ENCODE assay signal across 10 cellular contexts in the genomic region with DNA sequence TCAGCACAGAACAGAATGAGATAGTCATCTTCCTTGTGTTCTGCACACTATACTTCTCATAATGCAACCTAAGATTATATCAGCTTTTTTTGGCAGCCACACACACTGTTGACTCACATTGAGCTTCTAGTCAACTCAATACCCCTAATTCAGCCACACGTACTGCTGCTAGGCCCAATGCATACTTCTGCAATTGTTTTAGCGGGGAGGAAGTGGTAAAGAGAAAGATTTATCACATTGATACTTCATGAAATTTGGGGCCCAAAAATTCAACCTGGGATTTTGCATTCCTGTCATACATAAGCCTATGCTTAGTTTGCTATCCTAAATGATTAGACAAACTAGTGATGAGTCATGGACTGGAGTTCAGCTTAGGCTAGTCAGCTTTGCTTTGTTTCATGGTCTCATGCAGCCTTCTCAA. TPM values are rescaled to one million over a fixed set of nuclear protein-coding genes. Genes with fewer than 3 reads are reported as not detected.
A peak's percentile ranks its signal among the peaks of the same experiment; 100 is the strongest.
DNase-seq lines count a peak whose midpoint lies in the region; ATAC-seq and TF ChIP-seq lines count a peak whose summit lies in the region.
"Had no signal": no experiment of that assay in that cellular context is flagged by ENCODE, and none has a peak within 500 bp of the region (broad histone marks: within the 10 kb centered on the region; RNA-seq: fewer than 3 reads in every experiment).

No MANE protein-coding gene starts in this region.

- no peak for TF ChIP-seq POLR2A in NB4 (IDR thresholded peaks at IDR 0.05; ENCODE audit: extremely low read depth, insufficient read length)

- no peaks in the 10 kb centered on the region for H3K9me3 ChIP-seq in CD4-positive, alpha-beta T cell (ENCODE audit: control insufficient read depth, low read length)

- DNase-seq in activated CD4-positive, alpha-beta T cell treated with anti-CD3 and anti-CD28 coated beads for 36 hours = peak; percentile 62
- DNase-seq in activated CD4-positive, alpha-beta T cell treated with anti-CD3 and anti-CD28 coated beads, Interleukin-2, amount 50 U/mL, for 4 hours = no peak
- DNase-seq in NB4 (ENCODE audit: low read depth) (peak; percentile 71), astrocyte of the hippocampus (ENCODE audit: low read depth, low spot score) (peak; percentile 55), renal cortical epithelial cell (ENCODE audit: low read depth) (peak; percentile 72)
- DNase-seq in CD4-positive, alpha-beta T cell = no peak
- DNase-seq: nucleus accumbens had no signal

- peak; percentile 96 for ATAC-seq in activated CD4-positive, alpha-beta T cell treated with anti-CD3 and anti-CD28 coated beads for 36 hours
- no peak for ATAC-seq in CD4-positive, alpha-beta T cell (ENCODE audit: poor library complexity)
- no peak for ATAC-seq in HG03565 (IDR thresholded peaks at IDR 0.05; ENCODE audit: unreplicated experiment)
- ATAC-seq in GM18907 (IDR thresholded peaks at IDR 0.05; ENCODE audit: unreplicated experiment) = no peak

- H3K4me3 ChIP-seq in NB4 (ENCODE audit: low read depth, low read length) = no peak overlapping the region

- no peak overlapping the region for H3K4me3 Mint-ChIP-seq in activated CD4-positive, alpha-beta T cell treated with anti-CD3 and anti-CD28 coated beads for 36 hours
- H3K4me3 Mint-ChIP-seq in CD4-positive, alpha-beta T cell = no peak overlapping the region

- H3K27ac Mint-ChIP-seq in activated CD4-positive, alpha-beta T cell treated with anti-CD3 and anti-CD28 coated beads for 36 hours = peak overlapping the region; percentile 35
- H3K27ac Mint-ChIP-seq in CD4-positive, alpha-beta T cell = no peak overlapping the region

- CTCF ChIA-PET in activated CD4-positive, alpha-beta T cell treated with anti-CD3 and anti-CD28 coated beads for 36 hours (lab: Charles Lee) = interaction anchor here (0.6 to 1.4 kb wide), 2 partner anchors 16 to 197 kb away, joined by 3 to 4 read pairs; no protein-coding TSS in a partner anchor
- CTCF ChIA-PET in CD4-positive, alpha-beta T cell (lab: Charles Lee) = interaction anchor here (0.6 kb wide), 1 partner anchor 49 kb away, joined by 3 read pairs; no protein-coding TSS in a partner anchor

- no peaks in the 10 kb centered on the region for H3K27me3 ChIP-seq in CD4-positive, alpha-beta T cell (ENCODE audit: control insufficient read depth, insufficient read depth, low read length)

- POLR2A ChIA-PET in activated CD4-positive, alpha-beta T cell treated with anti-CD3 and anti-CD28 coated beads for 36 hours (lab: Charles Lee) = interaction anchor here (0.6 to 1.0 kb wide), 7 partner anchors 10 to 214 kb away, joined by 3 to 4 read pairs (median 3); partner anchors contain the start of gene ADORA2A
- POLR2A ChIA-PET in CD4-positive, alpha-beta T cell (lab: Charles Lee) = no interaction called here

- no peak for TF ChIP-seq CTCF in NB4 (IDR thresholded peaks at IDR 0.05; ENCODE audit: low read depth, low read length)
- TF ChIP-seq CTCF in CD4-positive, alpha-beta T cell (IDR thresholded peaks at IDR 0.05) = no peak

- H3K27ac ChIP-seq in CD4-positive, alpha-beta T cell (ENCODE audit: low read depth, low read length) = no peak overlapping the region

- peaks cover 26% of the 10 kb centered on the region for H3K4me1 Mint-ChIP-seq in activated CD4-positive, alpha-beta T cell treated with anti-CD3 and anti-CD28 coated beads for 36 hours
- no peaks in the 10 kb centered on the region for H3K4me1 Mint-ChIP-seq in CD4-positive, alpha-beta T cell (ENCODE audit: low read depth)

- H3K27me3 Mint-ChIP-seq in activated CD4-positive, alpha-beta T cell treated with anti-CD3 and anti-CD28 coated beads for 36 hours = no peaks in the 10 kb centered on the region
- no peaks in the 10 kb centered on the region for H3K27me3 Mint-ChIP-seq in CD4-positive, alpha-beta T cell

- no peaks in the 10 kb centered on the region for H3K9me3 Mint-ChIP-seq in activated CD4-positive, alpha-beta T cell treated with anti-CD3 and anti-CD28 coated beads for 36 hours (ENCODE audit: low read depth)
- no peaks in the 10 kb centered on the region for H3K9me3 Mint-ChIP-seq in CD4-positive, alpha-beta T cell

- no peaks in the 10 kb centered on the region for H3K36me3 Mint-ChIP-seq in activated CD4-positive, alpha-beta T cell treated with anti-CD3 and anti-CD28 coated beads for 36 hours (ENCODE audit: low read depth)
- H3K36me3 Mint-ChIP-seq in CD4-positive, alpha-beta T cell (ENCODE audit: low read depth) = no peaks in the 10 kb centered on the region

- intact Hi-C loops in activated CD4-positive, alpha-beta T cell treated with anti-CD3 and anti-CD28 coated beads for 36 hours (cut with DNase I, micrococcal nuclease) = loop anchor here (1.0 to 5.0 kb wide), 5 partner anchors 52 to 214 kb away; partner anchors contain the start of genes ADORA2A (in 2 of the 2) and SPECC1L (in 2 of the 2)
- intact Hi-C loops in CD4-positive, alpha-beta T cell (cut with DNase I, micrococcal nuclease) = loop anchor here in 1 of 2 experiments (5.0 kb wide), 1 partner anchor 64 kb away; no protein-coding TSS in a partner anchor

RNA-seq across cellular contexts. Expression of gene UPB1, which starts 8.6 kb away (rescaled TPM):
- under 1 TPM; 0.16 to 0.28 TPM for total RNA-seq in activated CD4-positive, alpha-beta T cell treated with anti-CD3 and anti-CD28 coated beads for 36 hours
- total RNA-seq in renal cortical epithelial cell = not detected in 2 replicates
- 1 to 10 TPM; 2.7 to 3.7 TPM for total RNA-seq in CD4-positive, alpha-beta T cell
- total RNA-seq: activated CD8-positive, alpha-beta memory T cell treated with anti-CD3 and anti-CD28 coated beads for 36 hours had no signal

RNA-seq across cellular contexts. Expression of gene ADORA2A, which starts 59.1 kb away (rescaled TPM):
- total RNA-seq in activated CD4-positive, alpha-beta T cell treated with anti-CD3 and anti-CD28 coated beads for 36 hours = 10 to 100 TPM; 30.6 to 31.3 TPM
- total RNA-seq in renal cortical epithelial cell = 0.17 and 0.80 TPM in 2 replicates
- total RNA-seq in CD4-positive, alpha-beta T cell = 10 to 100 TPM; 15.5 to 16.4 TPM

Comparison
In these comparisons a context has a peak if more than half of its experiments do, and no peak if none do; other contexts are left out.
1. DNase-seq: peak in activated CD4-positive, alpha-beta T cell treated with anti-CD3 and anti-CD28 coated beads for 36 hours (single experiment), NB4 (single experiment), astrocyte of the hippocampus (single experiment) and renal cortical epithelial cell (single experiment); none in activated CD4-positive, alpha-beta T cell treated with anti-CD3 and anti-CD28 coated beads, Interleukin-2, amount 50 U/mL, for 4 hours (0 of 2) and CD4-positive, alpha-beta T cell (0 of 10).